ENCODE assay signal across 21 cellular contexts in the genomic region with DNA sequence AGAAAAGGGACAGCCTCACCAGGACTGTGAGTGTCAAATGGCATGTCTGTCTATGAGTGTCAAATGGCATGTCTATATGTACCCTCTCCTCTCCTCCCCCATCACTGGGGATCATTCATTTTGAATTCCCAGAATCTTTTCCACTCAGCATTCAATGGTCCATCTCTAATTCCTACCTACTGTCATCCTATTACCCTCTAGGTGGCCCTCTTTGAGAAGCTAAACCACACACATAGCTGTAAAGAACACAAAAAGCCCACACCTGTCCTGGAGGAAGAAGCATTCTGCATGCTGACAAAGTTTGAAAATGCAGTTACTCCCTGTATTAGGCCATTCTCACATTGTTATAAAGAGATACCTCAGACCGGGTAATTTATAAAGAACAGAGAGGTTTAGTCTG. TPM values are rescaled to one million over a fixed set of nuclear protein-coding genes. Genes with fewer than 3 reads are reported as not detected.
DNase-seq lines count a peak whose midpoint lies in the region; ATAC-seq and TF ChIP-seq lines count a peak whose summit lies in the region.
"Had no signal": no experiment of that assay in that cellular context is flagged by ENCODE, and none has a peak within 500 bp of the region (broad histone marks: within the 10 kb centered on the region; RNA-seq: fewer than 3 reads in every experiment).

No MANE protein-coding gene starts in this region.

- peaks cover 4% of the 10 kb centered on the region for H3K27me3 ChIP-seq in foreskin keratinocyte
- H3K27me3 ChIP-seq in esophagus muscularis mucosa: no peaks in the 10 kb centered on the region
- no peaks in the 10 kb centered on the region for H3K27me3 ChIP-seq in lower lobe of right lung (ENCODE audit: low read depth)

- WGBS in esophagus muscularis mucosa: 100% methylated on average over 1 of the region's 1 CpG

- H3K36me3 ChIP-seq in esophagus muscularis mucosa: no peaks in the 10 kb centered on the region
- H3K36me3 ChIP-seq in lower lobe of right lung: no peaks in the 10 kb centered on the region

- TF ChIP-seq CTCF in foreskin keratinocyte (conservative IDR thresholded peaks at IDR 0.05) (peak; percentile 10), esophagus muscularis mucosa (IDR thresholded peaks at IDR 0.05) (no peak), lower lobe of right lung (IDR thresholded peaks at IDR 0.05) (no peak)

- H3K4me3 ChIP-seq in esophagus muscularis mucosa (no peak overlapping the region), lower lobe of right lung (no peak overlapping the region)

- intact Hi-C loops in esophagus muscularis mucosa (cut with DNase I): loop anchor here (5.0 kb wide), 1 partner anchor 1028 kb away; no protein-coding TSS in a partner anchor
- intact Hi-C loops in lower lobe of right lung (cut with DNase I): no loop called here

- no peak for TF ChIP-seq POLR2A in esophagus muscularis mucosa (IDR thresholded peaks at IDR 0.05; ENCODE audit: low read depth)

- peaks cover 0 to 8% (median 2%) of the 10 kb centered on the region in 4 donors for H3K9me3 ChIP-seq in esophagus muscularis mucosa
- H3K9me3 ChIP-seq in lower lobe of right lung: peaks cover 8% of the 10 kb centered on the region

- no peak for TF ChIP-seq EP300 in esophagus muscularis mucosa (IDR thresholded peaks at IDR 0.05)

- DNase-seq in NCI-H748 treated with DMSO at 0.1 percent for 48 hours (lab: John Stamatoyannopoulos, UW) (peak; percentile 2), NCI-H748 (lab: John Stamatoyannopoulos, UW; ENCODE audit: unreplicated experiment) (no peak), HuH-7 (ENCODE audit: low spot score) (peak; percentile 18), foreskin keratinocyte (no peak), esophagus muscularis mucosa (ENCODE audit: extremely low spot score) (no peak), lower lobe of right lung (no peak)
- DNase-seq: DMS79 treated with DMSO at 0.1 percent for 48 hours; NCI-H1105 treated with DMSO at 0.1 percent for 48 hours; NCI-H2029 treated with DMSO at 0.1 percent for 48 hours; NCI-H2171 treated with DMSO at 0.1 percent for 48 hours; NCI-H446; NK-92 treated with Interleukin-12 subunit alpha and Interleukin-12 subunit beta, amount 100 ng/mL, for 24 hours; SIG-M5; SK-N-SH; T-helper 2 cell had no signal

- H3K4me1 ChIP-seq in foreskin keratinocyte (peaks cover 12% of the 10 kb centered on the region), esophagus muscularis mucosa (no peaks in the 10 kb centered on the region), lower lobe of right lung (no peaks in the 10 kb centered on the region)

- ATAC-seq in foreskin keratinocyte (no peak), HG03280 (IDR thresholded peaks at IDR 0.05; ENCODE audit: unreplicated experiment) (no peak), lower lobe of right lung (no peak)
- ATAC-seq: HepG2, Panc1 had no signal

- H3K27ac ChIP-seq in foreskin keratinocyte (no peak overlapping the region), esophagus muscularis mucosa (replicated peaks in 1 of 4) (no peak overlapping the region), lower lobe of right lung (no peak overlapping the region)

RNA-seq across cellular contexts. Expression of a gene that starts 46.2 kb away (rescaled TPM):
- total RNA-seq in foreskin keratinocyte: not detected in 2 replicates
- polyA plus RNA-seq in foreskin keratinocyte: not detected in 2 replicates
- not detected for total RNA-seq in esophagus muscularis mucosa
- total RNA-seq in lower lobe of right lung: not detected
- total RNA-seq: A172, HepG2, HT-29 had no signal
- polyA plus RNA-seq: AG04450, HepG2, SK-N-SH had no signal

Comparison
In these comparisons a context has a peak if more than half of its experiments do, and no peak if none do; other contexts are left out.
1. DNase-seq: peak in NCI-H748 treated with DMSO at 0.1 percent for 48 hours (single experiment) and HuH-7 (single experiment); none in NCI-H748 (single experiment), foreskin keratinocyte (0 of 2), esophagus muscularis mucosa (single experiment) and lower lobe of right lung (single experiment).